Comparison of ENCODE assay signal across 13 cellular contexts in genomic region chr5:6504677-6505414, GRCh38. TPM values are rescaled to one million over a fixed set of nuclear protein-coding genes. Genes with fewer than 3 reads are reported as not detected.
A peak's percentile ranks its signal among the peaks of the same experiment; 100 is the strongest.
DNase-seq lines count a peak whose midpoint lies in the region; TF ChIP-seq lines count a peak whose summit lies in the region.
"Had no signal": no experiment of that assay in that cellular context is flagged by ENCODE, and none has a peak within 500 bp of the region (broad histone marks: within the 10 kb centered on the region; RNA-seq: fewer than 3 reads in every experiment).

No MANE protein-coding gene starts in this region.

- no peaks in the 10 kb centered on the region for H3K36me3 ChIP-seq in effector memory CD4-positive, alpha-beta T cell (ENCODE audit: control insufficient read depth, insufficient read depth, low read length)
- H3K36me3 ChIP-seq: neutrophil, thoracic aorta had no signal

- H3K4me1 Mint-ChIP-seq in progenitor cell of endocrine pancreas (ENCODE audit: low read depth) = peaks cover 13% of the 10 kb centered on the region

- peaks cover 7% of the 10 kb centered on the region for H3K9me3 Mint-ChIP-seq in progenitor cell of endocrine pancreas (ENCODE audit: low read depth)

- TF ChIP-seq CTCF in VCaP (conservative IDR thresholded peaks at IDR 0.05) (no peak), progenitor cell of endocrine pancreas (IDR thresholded peaks at IDR 0.05; ENCODE audit: unreplicated experiment) (no peak)

- H3K4me3 ChIP-seq in effector memory CD4-positive, alpha-beta T cell (ENCODE audit: insufficient read depth, low read depth, low read length, poor library complexity, severe bottlenecking) = no peak overlapping the region
- H3K4me3 ChIP-seq: thoracic aorta had no signal

- peak overlapping the region; percentile 78 for H3K27ac Mint-ChIP-seq in progenitor cell of endocrine pancreas

- peak; percentile 6 for DNase-seq in DMS79 treated with DMSO at 0.1 percent for 48 hours (lab: John Stamatoyannopoulos, UW)
- DNase-seq in DMS79 (lab: John Stamatoyannopoulos, UW) = no peak
- DNase-seq in NCI-H146 treated with DMSO at 0.1 percent for 48 hours (lab: John Stamatoyannopoulos, UW; ENCODE audit: unreplicated experiment) = peak; percentile 94
- no peak for DNase-seq in progenitor cell of endocrine pancreas (ENCODE audit: low spot score, unreplicated experiment)
- DNase-seq in effector memory CD4-positive, alpha-beta T cell = no peak
- DNase-seq in activated CD4-positive, alpha-beta T cell treated with anti-CD3 and anti-CD28 coated beads, Interleukin-2, amount 50 U/mL, for 1 hour = no peak
- DNase-seq in OCI-M2 (lab: John Stamatoyannopoulos, UW; ENCODE audit: unreplicated experiment) = no peak
- DNase-seq: NCI-H1105, RPMI8226 had no signal

- H3K27me3 ChIP-seq in effector memory CD4-positive, alpha-beta T cell (replicated peaks; ENCODE audit: control insufficient read depth, insufficient read depth, low read length, poor library complexity, severe bottlenecking) = no peaks in the 10 kb centered on the region

- no peaks in the 10 kb centered on the region for H3K27me3 Mint-ChIP-seq in progenitor cell of endocrine pancreas

- no peaks in the 10 kb centered on the region for H3K9me3 ChIP-seq in effector memory CD4-positive, alpha-beta T cell (ENCODE audit: control insufficient read depth, low read length)
- H3K9me3 ChIP-seq: neutrophil, thoracic aorta had no signal

- H3K36me3 Mint-ChIP-seq in progenitor cell of endocrine pancreas (ENCODE audit: insufficient read depth) = no peaks in the 10 kb centered on the region

- no peak overlapping the region for H3K4me3 Mint-ChIP-seq in progenitor cell of endocrine pancreas (ENCODE audit: low read depth)

- no peaks in the 10 kb centered on the region for H3K4me1 ChIP-seq in effector memory CD4-positive, alpha-beta T cell (ENCODE audit: control insufficient read depth, insufficient read depth, low read length, poor library complexity, severe bottlenecking)

- H3K27ac ChIP-seq in VCaP = peak overlapping the region; percentile 44
- no peak overlapping the region for H3K27ac ChIP-seq in effector memory CD4-positive, alpha-beta T cell (ENCODE audit: insufficient read depth, low read length, poor library complexity, severe bottlenecking)
- H3K27ac ChIP-seq: neutrophil, thoracic aorta had no signal

RNA-seq across cellular contexts. Expression of gene UBE2QL1, which starts 56.2 kb away (rescaled TPM):
- 2.5 and 2.9 TPM in 2 replicates for total RNA-seq in progenitor cell of endocrine pancreas
- total RNA-seq: glomerular endothelial cell had no signal

Comparison
In these comparisons a context has a peak if more than half of its experiments do, and no peak if none do; other contexts are left out.
1. DNase-seq: peak in DMS79 treated with DMSO at 0.1 percent for 48 hours (single experiment) and NCI-H146 treated with DMSO at 0.1 percent for 48 hours (single experiment); none in DMS79 (single experiment), progenitor cell of endocrine pancreas (single experiment), effector memory CD4-positive, alpha-beta T cell (0 of 3), activated CD4-positive, alpha-beta T cell treated with anti-CD3 and anti-CD28 coated beads, Interleukin-2, amount 50 U/mL, for 1 hour (single experiment) and OCI-M2 (single experiment).